ENCODE assay signal across 18 cellular contexts in genomic region chr2:65107530-65107929, GRCh38. TPM values are rescaled to one million over a fixed set of nuclear protein-coding genes. Genes with fewer than 3 reads are reported as not detected.
DNase-seq lines count a peak whose midpoint lies in the region; ATAC-seq and TF ChIP-seq lines count a peak whose summit lies in the region.
"Had no signal": no experiment of that assay in that cellular context is flagged by ENCODE, and none has a peak within 500 bp of the region (broad histone marks: within the 10 kb centered on the region; RNA-seq: fewer than 3 reads in every experiment).

No MANE protein-coding gene starts in this region.

- H3K9me3 ChIP-seq in liver (ENCODE audit: control insufficient read depth in 4 of 4, low read length in 3 of 4) (no peaks in the 10 kb centered on the region), colonic mucosa (no peaks in the 10 kb centered on the region), uterus (no peaks in the 10 kb centered on the region)
- H3K9me3 ChIP-seq: BLaER1 had no signal

- peak overlapping the region; percentile 58 for H3K27ac Mint-ChIP-seq in activated CD4-positive, alpha-beta T cell treated with anti-CD3 and anti-CD28 coated beads for 36 hours
- no peak overlapping the region for H3K27ac Mint-ChIP-seq in activated CD4-positive, alpha-beta T cell treated with anti-CD3 and anti-CD28 coated beads, Interleukin-2, amount 10 ng/mL, durations not matched to agents 24 days and 14 days
- H3K27ac Mint-ChIP-seq in stimulated activated effector memory CD8-positive, alpha-beta T cell treated with anti-CD3 and anti-CD28 coated beads, Interleukin-12 subunit alpha, Interleukin-12 subunit beta, amount 100 ng/mL, for 72 hours: peak overlapping the region; percentile 81

- H3K4me1 ChIP-seq in liver (ENCODE audit: control insufficient read depth in 4 of 4, insufficient read depth in 4 of 4, low read length in 3 of 4) (peaks cover 4 to 6% (median 5%) of the 10 kb centered on the region in 4 donors), colonic mucosa (peaks cover under 1% of the 10 kb centered on the region), uterus (peaks cover 0 to 5% of the 10 kb centered on the region in 2 donors)
- H3K4me1 ChIP-seq: BLaER1 had no signal

- no peak overlapping the region for H3K4me3 Mint-ChIP-seq in activated CD4-positive, alpha-beta T cell treated with anti-CD3 and anti-CD28 coated beads for 36 hours
- no peak overlapping the region for H3K4me3 Mint-ChIP-seq in activated CD4-positive, alpha-beta T cell treated with anti-CD3 and anti-CD28 coated beads, Interleukin-2, amount 10 ng/mL, durations not matched to agents 24 days and 14 days
- H3K4me3 Mint-ChIP-seq in stimulated activated effector memory CD8-positive, alpha-beta T cell treated with anti-CD3 and anti-CD28 coated beads, Interleukin-12 subunit alpha, Interleukin-12 subunit beta, amount 100 ng/mL, for 72 hours: no peak overlapping the region

- peaks cover 13% of the 10 kb centered on the region for H3K36me3 Mint-ChIP-seq in activated CD4-positive, alpha-beta T cell treated with anti-CD3 and anti-CD28 coated beads for 36 hours (ENCODE audit: low read depth)
- peaks cover 29% of the 10 kb centered on the region for H3K36me3 Mint-ChIP-seq in activated CD4-positive, alpha-beta T cell treated with anti-CD3 and anti-CD28 coated beads, Interleukin-2, amount 10 ng/mL, durations not matched to agents 24 days and 14 days (ENCODE audit: low read depth)
- peaks cover 85% of the 10 kb centered on the region for H3K36me3 Mint-ChIP-seq in stimulated activated effector memory CD8-positive, alpha-beta T cell treated with anti-CD3 and anti-CD28 coated beads, Interleukin-12 subunit alpha, Interleukin-12 subunit beta, amount 100 ng/mL, for 72 hours

- ATAC-seq in activated CD4-positive, alpha-beta T cell treated with anti-CD3 and anti-CD28 coated beads for 36 hours: no peak
- no peak for ATAC-seq in stimulated activated effector memory CD8-positive, alpha-beta T cell treated with anti-CD3 and anti-CD28 coated beads, Interleukin-12 subunit alpha, Interleukin-12 subunit beta, amount 100 ng/mL, for 72 hours

- no peak overlapping the region for H3K9ac ChIP-seq in liver (ENCODE audit: low read depth in 1 of 2, low read length in 2 of 2)
- no peak overlapping the region for H3K9ac ChIP-seq in colonic mucosa (ENCODE audit: low read depth in 2 of 2, low read length in 2 of 2)
- H3K9ac ChIP-seq: BLaER1 had no signal

- no peaks in the 10 kb centered on the region for H3K27me3 ChIP-seq in liver (ENCODE audit: control insufficient read depth in 4 of 4, insufficient read depth in 4 of 4, low read length in 3 of 4)
- H3K27me3 ChIP-seq in colonic mucosa: no peaks in the 10 kb centered on the region
- no peaks in the 10 kb centered on the region for H3K27me3 ChIP-seq in uterus
- H3K27me3 ChIP-seq: BLaER1 had no signal

- H3K9me3 Mint-ChIP-seq in activated CD4-positive, alpha-beta T cell treated with anti-CD3 and anti-CD28 coated beads for 36 hours (ENCODE audit: low read depth): no peaks in the 10 kb centered on the region
- H3K9me3 Mint-ChIP-seq in activated CD4-positive, alpha-beta T cell treated with anti-CD3 and anti-CD28 coated beads, Interleukin-2, amount 10 ng/mL, durations not matched to agents 24 days and 14 days: no peaks in the 10 kb centered on the region
- H3K9me3 Mint-ChIP-seq in stimulated activated effector memory CD8-positive, alpha-beta T cell treated with anti-CD3 and anti-CD28 coated beads, Interleukin-12 subunit alpha, Interleukin-12 subunit beta, amount 100 ng/mL, for 72 hours: no peaks in the 10 kb centered on the region
- H3K9me3 Mint-ChIP-seq: CD8-positive, alpha-beta memory T cell had no signal

- no peak for TF ChIP-seq RAD21 in liver (IDR thresholded peaks at IDR 0.05)

- DNase-seq in activated CD4-positive, alpha-beta T cell treated with anti-CD3 and anti-CD28 coated beads for 36 hours: no peak
- DNase-seq in activated CD4-positive, alpha-beta T cell treated with anti-CD3 and anti-CD28 coated beads, Interleukin-2, amount 10 ng/mL, durations not matched to agents 24 days and 14 days: no peak
- DNase-seq in choroid plexus epithelial cell (ENCODE audit: low read depth) (peak; percentile 18), colonic mucosa (no peak), NCI-H187 treated with DMSO at 0.1 percent for 48 hours (lab: John Stamatoyannopoulos, UW) (no peak), uterus (no peak)
- no peak for DNase-seq in stimulated activated effector memory CD8-positive, alpha-beta T cell treated with anti-CD3 and anti-CD28 coated beads, Interleukin-12 subunit alpha, Interleukin-12 subunit beta, amount 100 ng/mL, for 72 hours (ENCODE audit: low spot score in 2 of 2)
- DNase-seq: CD8-positive, alpha-beta memory T cell; DND-41; GF-D8; NCI-H1436 treated with DMSO at 0.1 percent for 48 hours; NCI-H2081 treated with DMSO at 0.1 percent for 48 hours; NCI-H2227 treated with DMSO at 0.1 percent for 48 hours; NCI-H524 treated with DMSO at 0.1 percent for 48 hours; RPMI8226 had no signal

- no peaks in the 10 kb centered on the region for H3K27me3 Mint-ChIP-seq in activated CD4-positive, alpha-beta T cell treated with anti-CD3 and anti-CD28 coated beads for 36 hours
- no peaks in the 10 kb centered on the region for H3K27me3 Mint-ChIP-seq in activated CD4-positive, alpha-beta T cell treated with anti-CD3 and anti-CD28 coated beads, Interleukin-2, amount 10 ng/mL, durations not matched to agents 24 days and 14 days
- H3K27me3 Mint-ChIP-seq: CD8-positive, alpha-beta memory T cell had no signal

- peaks cover 13% of the 10 kb centered on the region for H3K4me1 Mint-ChIP-seq in activated CD4-positive, alpha-beta T cell treated with anti-CD3 and anti-CD28 coated beads for 36 hours
- H3K4me1 Mint-ChIP-seq in activated CD4-positive, alpha-beta T cell treated with anti-CD3 and anti-CD28 coated beads, Interleukin-2, amount 10 ng/mL, durations not matched to agents 24 days and 14 days: peaks cover 7% of the 10 kb centered on the region
- H3K4me1 Mint-ChIP-seq in stimulated activated effector memory CD8-positive, alpha-beta T cell treated with anti-CD3 and anti-CD28 coated beads, Interleukin-12 subunit alpha, Interleukin-12 subunit beta, amount 100 ng/mL, for 72 hours: peaks cover 32% of the 10 kb centered on the region

- no peak overlapping the region for H3K4me3 ChIP-seq in choroid plexus epithelial cell (ENCODE audit: low read depth, low read length)
- no peak overlapping the region for H3K4me3 ChIP-seq in liver (ENCODE audit: low read depth in 1 of 3, low read length in 3 of 3)
- no peak overlapping the region for H3K4me3 ChIP-seq in colonic mucosa
- no peak overlapping the region for H3K4me3 ChIP-seq in uterus
- H3K4me3 ChIP-seq: BLaER1 had no signal

- intact Hi-C loops in activated CD4-positive, alpha-beta T cell treated with anti-CD3 and anti-CD28 coated beads for 36 hours (cut with DNase I, micrococcal nuclease): no loop called here
- intact Hi-C loops in activated CD4-positive, alpha-beta T cell treated with anti-CD3 and anti-CD28 coated beads, Interleukin-2, amount 10 ng/mL, durations not matched to agents 24 days and 14 days (cut with micrococcal nuclease): no loop called here
- intact Hi-C loops in colonic mucosa (cut with DNase I): no loop called here
- intact Hi-C loops in uterus (cut with DNase I; ENCODE audit: low total_unique reads): no loop called here

- CTCF ChIA-PET in activated CD4-positive, alpha-beta T cell treated with anti-CD3 and anti-CD28 coated beads for 36 hours (lab: Charles Lee): interaction anchor here (0.6 to 0.7 kb wide), 2 partner anchors 19 to 732 kb away, joined by 3 read pairs; no protein-coding TSS in a partner anchor

- 89% methylated on average over 5 of the region's 5 CpGs for WGBS in liver

- H3K27ac ChIP-seq in liver (ENCODE audit: low read depth in 1 of 2, low read length in 2 of 2): peak overlapping the region; percentile 59 to 65
- H3K27ac ChIP-seq in colonic mucosa: no peak overlapping the region
- no peak overlapping the region for H3K27ac ChIP-seq in uterus
- H3K27ac ChIP-seq: 22Rv1, BLaER1 had no signal

- H3K36me3 ChIP-seq in liver (ENCODE audit: control insufficient read depth in 4 of 4, insufficient read depth in 3 of 4, low read depth in 1 of 4, low read length in 3 of 4) (peaks cover 4 to 19% (median 12%) of the 10 kb centered on the region in 4 donors), colonic mucosa (no peaks in the 10 kb centered on the region), uterus (no peaks in the 10 kb centered on the region)

- TF ChIP-seq CTCF in choroid plexus epithelial cell (conservative IDR thresholded peaks at IDR 0.05; ENCODE audit: low read depth, low read length) (no peak), liver (IDR thresholded peaks at IDR 0.05; ENCODE audit: low read depth, low read length, missing input control) (no peak), colonic mucosa (IDR thresholded peaks at IDR 0.05) (no peak), uterus (IDR thresholded peaks at IDR 0.05) (no peak)

- no peak for TF ChIP-seq POLR2A in uterus (IDR thresholded peaks at IDR 0.05)

- POLR2A ChIA-PET in activated CD4-positive, alpha-beta T cell treated with anti-CD3 and anti-CD28 coated beads for 36 hours (lab: Charles Lee): no interaction called here

TF ChIP-seq in liver, 16 proteins besides CTCF, POLR2A, EP300 and RAD21 (continues in another document):
- TF ChIP-seq HNF4A (conservative IDR thresholded peaks at IDR 0.05) (peak in 1 of 2 donors; percentile 17), EGR1 (IDR thresholded peaks at IDR 0.05; ENCODE audit: low read depth in 2 of 2) (no peak)

RNA-seq across cellular contexts. Expression of gene RAB1A, which starts 22.4 kb away (rescaled TPM):
- 10 to 100 TPM; 77.1 to 84.8 TPM for total RNA-seq in activated CD4-positive, alpha-beta T cell treated with anti-CD3 and anti-CD28 coated beads for 36 hours
- 79.9 and 81.1 TPM in 2 replicates for total RNA-seq in activated CD4-positive, alpha-beta T cell treated with anti-CD3 and anti-CD28 coated beads, Interleukin-2, amount 10 ng/mL, durations not matched to agents 24 days and 14 days
- total RNA-seq in liver (10 to 100 TPM; 52.8 to 70.3 TPM), colonic mucosa (100 to 1,000 TPM; 187 to 212 TPM), uterus (100 to 1,000 TPM in 2 of 4 donors, 10 to 100 TPM in 2; 78.5 to 153 (median 103) TPM)
- 10 to 100 TPM; 85.3 to 89.7 TPM for polyA plus RNA-seq in liver

RNA-seq across cellular contexts. Expression of gene CEP68, which starts 51.3 kb away (rescaled TPM):
- 1 to 10 TPM; 4.9 to 6.0 TPM for total RNA-seq in activated CD4-positive, alpha-beta T cell treated with anti-CD3 and anti-CD28 coated beads for 36 hours
- 4.4 and 4.9 TPM in 2 replicates for total RNA-seq in activated CD4-positive, alpha-beta T cell treated with anti-CD3 and anti-CD28 coated beads, Interleukin-2, amount 10 ng/mL, durations not matched to agents 24 days and 14 days
- total RNA-seq in liver (1 to 10 TPM; 2.5 to 5.8 TPM), colonic mucosa (1 to 10 TPM; 7.1 to 8.5 TPM), uterus (10 to 100 TPM; 14.1 to 55.0 (median 30.0) TPM)
- polyA plus RNA-seq in liver: 1 to 10 TPM; 2.1 to 5.8 TPM

Comparison
In these comparisons a context has a peak if more than half of its experiments do, and no peak if none do; other contexts are left out.
1. H3K27ac ChIP-seq: peak in liver (2 of 2); none in colonic mucosa (single experiment) and uterus (0 of 2).